8 cellular contexts compared by ENCODE assay signal in the genomic region with DNA sequence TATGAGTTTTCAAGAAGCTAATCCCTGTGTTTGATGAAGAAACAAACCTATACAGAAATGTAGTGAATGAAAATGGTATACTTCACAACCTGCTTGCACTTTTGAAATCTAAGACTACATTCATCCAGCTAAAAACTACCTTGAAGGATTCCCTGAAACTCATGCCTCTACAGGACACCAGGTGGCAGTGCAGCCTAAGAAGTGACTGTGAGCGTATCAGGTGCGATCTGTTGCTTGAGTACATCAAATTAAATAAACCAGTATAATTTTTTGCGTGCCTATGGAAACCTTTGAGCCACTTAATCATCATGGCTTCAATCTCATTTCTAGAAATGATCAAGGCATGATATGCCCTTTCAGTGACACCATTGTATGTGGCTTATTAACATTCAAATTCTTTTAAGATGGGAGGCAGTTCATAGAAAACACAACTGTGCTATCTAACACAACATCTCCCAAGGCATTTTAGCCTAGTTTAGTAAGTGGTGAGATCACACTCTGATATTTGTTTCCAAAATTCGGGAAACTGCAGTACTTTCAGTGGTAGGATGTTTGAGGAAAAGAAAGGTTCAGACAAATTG. TPM values are rescaled to one million over a fixed set of nuclear protein-coding genes. Genes with fewer than 3 reads are reported as not detected.
DNase-seq lines count a peak whose midpoint lies in the region; ATAC-seq and TF ChIP-seq lines count a peak whose summit lies in the region.

No MANE protein-coding gene starts in this region.

- no peaks in the 10 kb centered on the region for H3K36me3 Mint-ChIP-seq in activated B cell treated with CpG ODN at 0.5 μM for 24 hours (ENCODE audit: low read depth)

- intact Hi-C loops in activated B cell treated with CpG ODN at 0.5 μM for 24 hours (cut with micrococcal nuclease): loop anchor here (5.0 kb wide), 1 partner anchor 318 kb away; no protein-coding TSS in a partner anchor

- no peak overlapping the region for H3K4me3 Mint-ChIP-seq in activated B cell treated with CpG ODN at 0.5 μM for 24 hours

- no peak overlapping the region for H3K27ac Mint-ChIP-seq in activated B cell treated with CpG ODN at 0.5 μM for 24 hours

- POLR2A ChIA-PET in activated B cell treated with CpG ODN at 0.5 μM for 24 hours (lab: Charles Lee): no interaction called here

- H3K4me3 ChIP-seq in foreskin fibroblast (ENCODE audit: low read depth in 1 of 2, low read length in 2 of 2): no peak overlapping the region

- peaks cover 2% of the 10 kb centered on the region for H3K27me3 Mint-ChIP-seq in activated B cell treated with CpG ODN at 0.5 μM for 24 hours

- no peaks in the 10 kb centered on the region for H3K9me3 Mint-ChIP-seq in activated B cell treated with CpG ODN at 0.5 μM for 24 hours

- CTCF ChIA-PET in activated B cell treated with CpG ODN at 0.5 μM for 24 hours (lab: Charles Lee): interaction anchor here (1.0 kb wide), 1 partner anchor 604 kb away, joined by 3 read pairs; no protein-coding TSS in a partner anchor

- DNase-seq in COLO829 (ENCODE audit: low spot score): peak; percentile 76
- peak; percentile 60 for DNase-seq in NCI-H2171 (lab: John Stamatoyannopoulos, UW)
- DNase-seq in activated B cell treated with CpG ODN at 0.5 μM for 24 hours: no peak
- peak; percentile 45 to 75 for DNase-seq in foreskin fibroblast
- peak; percentile 51 for DNase-seq in occipital lobe (lab: John Stamatoyannopoulos, UW)
- DNase-seq in effector CD4-positive, alpha-beta T cell: no peak

- TF ChIP-seq CTCF in activated B cell treated with CpG ODN at 0.5 μM for 24 hours (IDR thresholded peaks at IDR 0.05) (no peak), foreskin fibroblast (IDR thresholded peaks at IDR 0.05; ENCODE audit: low read depth, low read length) (peak; percentile 83)

- H3K4me1 Mint-ChIP-seq in activated B cell treated with CpG ODN at 0.5 μM for 24 hours: no peaks in the 10 kb centered on the region

- peak; percentile 73 for ATAC-seq in GM19025 (IDR thresholded peaks at IDR 0.05; ENCODE audit: low read depth, unreplicated experiment)
- peak; percentile 76 for ATAC-seq in HG03196 (IDR thresholded peaks at IDR 0.05; ENCODE audit: unreplicated experiment)
- peak; percentile 57 for ATAC-seq in activated B cell treated with CpG ODN at 0.5 μM for 24 hours (ENCODE audit: low read depth)

RNA-seq across cellular contexts. Expression of gene PPP1R17, which starts 57.4 kb away (rescaled TPM):
- total RNA-seq in activated B cell treated with CpG ODN at 0.5 μM for 24 hours (not detected in 2 replicates), occipital lobe (2.7 TPM)

Comparison
In these comparisons a context has a peak if more than half of its experiments do, and no peak if none do; other contexts are left out.
1. DNase-seq: peak in COLO829 (single experiment), NCI-H2171 (single experiment), foreskin fibroblast (2 of 2) and occipital lobe (single experiment); none in activated B cell treated with CpG ODN at 0.5 μM for 24 hours (single experiment) and effector CD4-positive, alpha-beta T cell (single experiment).
2. Peak in every context shown above with its lines, with median percentiles within 50 percentile points of each other: ATAC-seq.